21 cellular contexts compared by ENCODE assay signal in genomic region chr19:34731019-34731829, GRCh38. TPM values are rescaled to one million over a fixed set of nuclear protein-coding genes. Genes with fewer than 3 reads are reported as not detected.
DNase-seq lines count a peak whose midpoint lies in the region; ATAC-seq and TF ChIP-seq lines count a peak whose summit lies in the region.
"Had no signal": no experiment of that assay in that cellular context is flagged by ENCODE, and none has a peak within 500 bp of the region (broad histone marks: within the 10 kb centered on the region; RNA-seq: fewer than 3 reads in every experiment).

No MANE protein-coding gene starts in this region.

- H3K4me1 Mint-ChIP-seq in activated T-cell treated with anti-CD3 and anti-CD28 coated beads, Interleukin-2, amount 50 U/mL, for 4 hours (ENCODE audit: low read depth), result peaks cover 19% of the 10 kb centered on the region
- H3K4me1 Mint-ChIP-seq in neural crest cell, result peaks cover 22% of the 10 kb centered on the region

- DNase-seq in activated T-cell treated with anti-CD3 and anti-CD28 coated beads, Interleukin-2, amount 50 U/mL, for 4 hours, result no peak
- no peak for DNase-seq in activated T-cell treated with anti-CD3 and anti-CD28 coated beads, Interleukin-2, amount 50 U/mL, for 48 hours
- DNase-seq in GM13976 (ENCODE audit: low spot score) (peak; percentile 12), body of pancreas (peak; percentile 6 to 47 (median 27)), neural crest cell (ENCODE audit: low read depth, low spot score) (no peak), NCI-H2107 treated with DMSO at 0.1 percent for 48 hours (lab: John Stamatoyannopoulos, UW; ENCODE audit: unreplicated experiment) (no peak)
- DNase-seq in stimulated activated CD4-positive, alpha-beta T cell treated with anti-CD3 and anti-CD28 coated beads, Interleukin-15, amount 100 ng/mL, for 24 hours, result no peak
- DNase-seq: activated CD4-positive, alpha-beta T cell treated with anti-CD3 and anti-CD28 coated beads, Interleukin-2, amount 50 U/mL, for 1 hour; activated CD8-positive, alpha-beta memory T cell treated with anti-CD3 and anti-CD28 coated beads, Interleukin-2, amount 50 U/mL, for 48 hours; activated effector memory CD4-positive, alpha-beta T cell treated with anti-CD3 and anti-CD28 coated beads, Interleukin-2, amount 50 U/mL, for 16 hours; head of caudate nucleus; midbrain; NCI-H1694 treated with DMSO at 0.1 percent for 48 hours; NCI-H526 treated with DMSO at 0.1 percent for 48 hours had no signal

- no peak overlapping the region for H3K27ac Mint-ChIP-seq in neural crest cell (ENCODE audit: unreplicated experiment)
- H3K27ac Mint-ChIP-seq: dendritic cell treated with granulocyte-macrophage colony-stimulating factor and Interleukin-4, amounts not matched to agents 40 ng/mL and 50 ng/mL, for 4 days had no signal

- H3K36me3 Mint-ChIP-seq in activated T-cell treated with anti-CD3 and anti-CD28 coated beads, Interleukin-2, amount 50 U/mL, for 4 hours (ENCODE audit: insufficient read depth), result peaks cover 10% of the 10 kb centered on the region
- peaks cover 9% of the 10 kb centered on the region for H3K36me3 Mint-ChIP-seq in neural crest cell (ENCODE audit: low read depth)

- peaks cover 7% of the 10 kb centered on the region for H3K9me3 Mint-ChIP-seq in activated T-cell treated with anti-CD3 and anti-CD28 coated beads, Interleukin-2, amount 50 U/mL, for 4 hours
- H3K9me3 Mint-ChIP-seq in neural crest cell, result no peaks in the 10 kb centered on the region

- intact Hi-C loops in body of pancreas (cut with DNase I), result no loop called here

- peaks cover 17% of the 10 kb centered on the region for H3K27me3 Mint-ChIP-seq in activated T-cell treated with anti-CD3 and anti-CD28 coated beads, Interleukin-2, amount 50 U/mL, for 4 hours (ENCODE audit: low read depth)
- H3K27me3 Mint-ChIP-seq in neural crest cell (ENCODE audit: low read depth), result peaks cover 13% of the 10 kb centered on the region

- H3K27ac ChIP-seq in body of pancreas, result no peak overlapping the region
- H3K27ac ChIP-seq: BLaER1, cardiac muscle cell, VCaP had no signal

- no peak for ATAC-seq in activated T-cell treated with anti-CD3 and anti-CD28 coated beads, Interleukin-2, amount 50 U/mL, for 4 hours
- no peak for ATAC-seq in body of pancreas
- no peak for ATAC-seq in GM18868 (IDR thresholded peaks at IDR 0.05; ENCODE audit: unreplicated experiment)
- ATAC-seq: left lobe of liver had no signal

- no peaks in the 10 kb centered on the region for H3K9me3 ChIP-seq in body of pancreas

- H3K4me3 ChIP-seq in body of pancreas, result no peak overlapping the region
- H3K4me3 ChIP-seq: BLaER1, cardiac muscle cell had no signal

- in situ Hi-C loops in GM13976 (cut with MboI; ENCODE audit: low sequenced_read_pairs, unreplicated experiment), result no loop called here

- TF ChIP-seq CTCF in GM13976 (IDR thresholded peaks at IDR 0.05; ENCODE audit: borderline replicate concordance, control extremely low read depth, extremely low read depth, insufficient read depth, missing control alignments) (no peak), body of pancreas (IDR thresholded peaks at IDR 0.05) (no peak), neural crest cell (conservative IDR thresholded peaks at IDR 0.05) (no peak)

- H3K36me3 ChIP-seq in body of pancreas (replicated peaks in 1 of 2; ENCODE audit: insufficient read depth in 1 of 2, low read depth in 2 of 2), result peaks cover 0 to 5% of the 10 kb centered on the region in 2 donors
- H3K36me3 ChIP-seq: cardiac muscle cell had no signal

- peaks cover 28% of the 10 kb centered on the region for H3K4me1 ChIP-seq in body of pancreas

- WGBS in body of pancreas, 2 donors, result 67 to 78% methylated on average over 11 of the region's 11 CpGs

- H3K27me3 ChIP-seq in body of pancreas, result no peaks in the 10 kb centered on the region
- H3K27me3 ChIP-seq: BLaER1, cardiac muscle cell had no signal

- no peak for TF ChIP-seq POLR2A in body of pancreas (IDR thresholded peaks at IDR 0.05)

- H3K4me3 Mint-ChIP-seq in activated T-cell treated with anti-CD3 and anti-CD28 coated beads, Interleukin-2, amount 50 U/mL, for 4 hours, result peak overlapping the region; percentile 29
- H3K4me3 Mint-ChIP-seq in neural crest cell, result peak overlapping the region; percentile 69
- H3K4me3 Mint-ChIP-seq: dendritic cell treated with granulocyte-macrophage colony-stimulating factor and Interleukin-4, amounts not matched to agents 40 ng/mL and 50 ng/mL, for 4 days had no signal

RNA-seq across cellular contexts. Expression of gene ZNF181, which starts 2.8 kb away (rescaled TPM):
- 1 to 10 TPM; 2.4 to 4.2 (median 2.8) TPM for total RNA-seq in activated T-cell treated with anti-CD3 and anti-CD28 coated beads, Interleukin-2, amount 50 U/mL, for 4 hours
- 10 to 100 TPM; 11.9 to 38.6 TPM for total RNA-seq in body of pancreas
- total RNA-seq in neural crest cell, result 6.3 and 8.0 TPM in 2 replicates

RNA-seq across cellular contexts. Expression of gene ZNF599, which starts 41.8 kb away (rescaled TPM):
- 1 to 10 TPM; 1.9 to 2.7 (median 2.5) TPM for total RNA-seq in activated T-cell treated with anti-CD3 and anti-CD28 coated beads, Interleukin-2, amount 50 U/mL, for 4 hours
- total RNA-seq in body of pancreas (1 to 10 TPM; 5.3 to 5.7 TPM), neural crest cell (8.6 and 10.1 TPM in 2 replicates)

RNA-seq across cellular contexts. Expression of gene ZNF302, which starts 53.7 kb away (rescaled TPM):
- 10 to 100 TPM; 10.8 to 11.9 (median 11.2) TPM for total RNA-seq in activated T-cell treated with anti-CD3 and anti-CD28 coated beads, Interleukin-2, amount 50 U/mL, for 4 hours
- total RNA-seq in body of pancreas (10 to 100 TPM; 16.6 to 49.1 TPM), neural crest cell (36.7 and 37.0 TPM in 2 replicates)

RNA-seq across cellular contexts. Expression of gene SCGB2B2, which starts 54.3 kb away (rescaled TPM):
- under 1 TPM in 2 of 3 donors, not detected in 1; 0.32 to 0.65 TPM for total RNA-seq in activated T-cell treated with anti-CD3 and anti-CD28 coated beads, Interleukin-2, amount 50 U/mL, for 4 hours
- total RNA-seq in body of pancreas, result 1 to 10 TPM in 1 of 2 donors, under 1 TPM in 1; 0.52 to 4.3 TPM
- 0.45 TPM in 1 of 2 replicates, not detected in the other for total RNA-seq in neural crest cell
- total RNA-seq: HT-29 had no signal

Comparison
In these comparisons a context has a peak if more than half of its experiments do, and no peak if none do; other contexts are left out.
1. DNase-seq: peak in GM13976 (single experiment) and body of pancreas (4 of 4); none in activated T-cell treated with anti-CD3 and anti-CD28 coated beads, Interleukin-2, amount 50 U/mL, for 4 hours (single experiment), activated T-cell treated with anti-CD3 and anti-CD28 coated beads, Interleukin-2, amount 50 U/mL, for 48 hours (0 of 2), neural crest cell (single experiment), stimulated activated CD4-positive, alpha-beta T cell treated with anti-CD3 and anti-CD28 coated beads, Interleukin-15, amount 100 ng/mL, for 24 hours (single experiment) and NCI-H2107 treated with DMSO at 0.1 percent for 48 hours (single experiment).